In the genomic region with DNA sequence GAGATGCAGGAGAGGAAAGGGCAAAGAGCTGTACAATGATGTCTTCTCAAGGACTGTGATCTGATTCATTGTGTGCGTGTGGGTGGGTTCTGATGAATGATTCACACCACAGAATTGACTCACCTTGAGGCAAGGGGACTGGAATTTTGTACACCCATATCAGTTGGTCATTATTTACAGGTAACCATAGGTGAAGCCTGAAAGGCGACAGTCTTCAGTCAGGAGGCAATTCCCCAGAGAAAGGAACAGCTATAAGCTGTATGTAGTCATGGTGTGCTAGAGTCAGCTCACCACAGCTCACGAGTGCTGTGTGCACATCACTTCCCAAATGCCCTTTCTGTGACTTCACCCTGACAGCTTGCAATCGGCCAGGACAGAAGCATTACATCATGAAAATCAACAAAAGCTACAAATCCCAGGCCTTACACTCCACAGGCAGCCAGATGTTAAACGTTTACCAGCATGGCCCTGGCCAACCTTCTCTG, we compare ENCODE assay signal across 10 cellular contexts.
DNase-seq lines count a peak whose midpoint lies in the region; ATAC-seq lines count a peak whose summit lies in the region.
"Had no signal": no experiment of that assay in that cellular context is flagged by ENCODE, and none has a peak within 500 bp of the region (broad histone marks: within the 10 kb centered on the region; RNA-seq: fewer than 3 reads in every experiment).

No MANE protein-coding gene starts in this region.

- H2BK12ac ChIP-seq in mesenchymal stem cell (ENCODE audit: low read length in 2 of 2) = no peak overlapping the region

- no peaks in the 10 kb centered on the region for H3K36me3 ChIP-seq in mesenchymal stem cell (ENCODE audit: control insufficient read depth in 1 of 2, insufficient read depth in 2 of 2, low read depth in 1 of 2, low read length in 2 of 2)
- H3K36me3 ChIP-seq: thoracic aorta had no signal

- WGBS in mesenchymal stem cell = 75% methylated on average over 5 of the region's 5 CpGs

- intact Hi-C loops in head of caudate nucleus (cut with DNase I) = no loop called here

- no peak overlapping the region for H3K4me3 ChIP-seq in mesenchymal stem cell (ENCODE audit: insufficient read depth in 1 of 2, low read depth in 1 of 2, low read length in 2 of 2)
- H3K4me3 ChIP-seq: thoracic aorta had no signal

- ATAC-seq in HG02885 (IDR thresholded peaks at IDR 0.05; ENCODE audit: poor library complexity, unreplicated experiment) (peak; percentile 45), GM21390 (IDR thresholded peaks at IDR 0.05; ENCODE audit: unreplicated experiment) (no peak)

- peak; percentile 86 for DNase-seq in DMS53 (lab: John Stamatoyannopoulos, UW)
- peak; percentile 52 to 66 for DNase-seq in activated T-cell treated with anti-CD3 and anti-CD28 coated beads, Interleukin-2, amount 50 U/mL, for 48 hours
- peak; percentile 74 for DNase-seq in mesenchymal stem cell
- DNase-seq in NOMO-1 treated with DMSO at 0.1 percent for 48 hours (lab: John Stamatoyannopoulos, UW; ENCODE audit: unreplicated experiment) = no peak
- no peak for DNase-seq in A172 (ENCODE audit: low spot score)
- no peak for DNase-seq in head of caudate nucleus
- DNase-seq: Right ventricle myocardium superior had no signal

- no peak overlapping the region for H2AK5ac ChIP-seq in mesenchymal stem cell (ENCODE audit: low read length, severe bottlenecking)

- no peak overlapping the region for H2BK15ac ChIP-seq in mesenchymal stem cell (ENCODE audit: low read depth, poor library complexity, severe bottlenecking)

- no peak overlapping the region for H4K8ac ChIP-seq in mesenchymal stem cell (ENCODE audit: low read length)

- no peak overlapping the region for H3K14ac ChIP-seq in mesenchymal stem cell (ENCODE audit: low read length in 2 of 2)

- H3K4ac ChIP-seq in mesenchymal stem cell (ENCODE audit: low read depth in 1 of 2, low read length in 2 of 2) = no peak overlapping the region

- H3K9ac ChIP-seq in mesenchymal stem cell (ENCODE audit: low read length) = no peak overlapping the region

- no peak overlapping the region for H2AFZ ChIP-seq in mesenchymal stem cell (ENCODE audit: low read depth, low read length)

- H3K4me1 ChIP-seq in mesenchymal stem cell (ENCODE audit: control insufficient read depth, insufficient read depth, low read depth, low read length) = peaks cover 5% of the 10 kb centered on the region

- no peak overlapping the region for H3K27ac ChIP-seq in mesenchymal stem cell (ENCODE audit: low read length, poor library complexity, severe bottlenecking)

- H3K9me3 ChIP-seq in mesenchymal stem cell (ENCODE audit: control insufficient read depth, low read length) = no peaks in the 10 kb centered on the region
- H3K9me3 ChIP-seq: thoracic aorta had no signal

- H3K27me3 ChIP-seq in mesenchymal stem cell (ENCODE audit: control insufficient read depth in 1 of 2, insufficient read depth in 1 of 2, low read length in 2 of 2) = no peaks in the 10 kb centered on the region

- H4K91ac ChIP-seq in mesenchymal stem cell (ENCODE audit: low read length) = no peak overlapping the region

- no peak overlapping the region for H3K18ac ChIP-seq in mesenchymal stem cell (ENCODE audit: low read depth in 1 of 2, low read length in 2 of 2)

- H3K4me2 ChIP-seq in mesenchymal stem cell (ENCODE audit: low read length, poor library complexity, severe bottlenecking) = no peak overlapping the region

- no peak overlapping the region for H3K23ac ChIP-seq in mesenchymal stem cell (ENCODE audit: low read length in 2 of 2)

- no peak overlapping the region for H2BK5ac ChIP-seq in mesenchymal stem cell (ENCODE audit: low read depth, low read length, poor library complexity, severe bottlenecking)

- H2BK120ac ChIP-seq in mesenchymal stem cell (ENCODE audit: low read depth, low read length) = no peak overlapping the region

- no peaks in the 10 kb centered on the region for H3K79me1 ChIP-seq in mesenchymal stem cell (replicated peaks; ENCODE audit: low read length, poor library complexity, severe bottlenecking)

Comparison
In these comparisons a context has a peak if more than half of its experiments do, and no peak if none do; other contexts are left out.
1. DNase-seq: peak in DMS53 (single experiment), activated T-cell treated with anti-CD3 and anti-CD28 coated beads, Interleukin-2, amount 50 U/mL, for 48 hours (2 of 2) and mesenchymal stem cell (single experiment); none in NOMO-1 treated with DMSO at 0.1 percent for 48 hours (single experiment), A172 (single experiment) and head of caudate nucleus (0 of 42).